23 cellular contexts compared by ENCODE assay signal in the genomic region with DNA sequence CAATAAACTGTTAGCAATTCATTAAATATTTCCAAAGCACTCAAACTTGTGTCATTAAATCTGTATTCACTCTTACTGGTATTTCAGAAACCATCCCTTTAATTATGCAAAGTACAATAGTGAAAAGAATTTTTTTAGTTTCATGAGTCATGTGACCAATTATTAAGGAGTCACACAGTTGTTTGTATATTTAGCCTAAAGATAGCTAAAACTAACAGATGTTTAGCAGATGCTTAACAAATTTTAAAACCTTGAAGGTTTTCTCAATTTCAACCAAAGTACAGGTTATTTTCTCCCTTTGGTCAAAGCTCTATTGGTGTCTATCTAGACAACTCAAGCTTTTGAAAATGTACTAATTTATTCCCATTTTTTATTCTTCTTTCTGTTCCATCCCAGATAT.
"Had no signal": no experiment of that assay in that cellular context is flagged by ENCODE, and none has a peak within 500 bp of the region (broad histone marks: within the 10 kb centered on the region; RNA-seq: fewer than 3 reads in every experiment).

No MANE protein-coding gene starts in this region.

- H3K27me3 ChIP-seq: breast epithelium, esophagus muscularis mucosa, heart left ventricle, spleen, suprapubic skin, tibial nerve had no signal

- H3K9me3 ChIP-seq: breast epithelium, suprapubic skin had no signal

- ATAC-seq: heart left ventricle, left colon, right cardiac atrium had no signal

- H3K4me3 ChIP-seq: breast epithelium, esophagus muscularis mucosa, heart left ventricle, spleen, suprapubic skin, tibial nerve had no signal

- DNase-seq: activated CD4-positive, alpha-beta T cell treated with anti-CD3 and anti-CD28 coated beads for 48 hours; activated CD4-positive, alpha-beta T cell treated with anti-CD3 and anti-CD28 coated beads, Interleukin-2, amount 50 U/mL, for 48 hours; activated CD8-positive, alpha-beta memory T cell treated with anti-CD3 and anti-CD28 coated beads for 24 hours; activated effector memory CD4-positive, alpha-beta T cell treated with anti-CD3 and anti-CD28 coated beads, Interleukin-2, amount 50 U/mL, for 16 hours; activated naive CD4-positive, alpha-beta T cell treated with anti-CD3 and anti-CD28 coated beads for 36 hours; amniotic stem cell; central memory CD4-positive, alpha-beta T cell; endodermal cell; heart left ventricle; hypothalamus; immature natural killer cell; kidney; left colon; mammary epithelial cell; posterior cingulate gyrus; right cardiac atrium; spleen; stimulated activated naive CD4-positive, alpha-beta T cell; WERI-Rb-1 had no signal

- H3K27ac ChIP-seq: breast epithelium, esophagus muscularis mucosa, heart left ventricle, spleen, suprapubic skin, tibial nerve, WERI-Rb-1 had no signal
